ENCODE assay signal across 1 cellular context in genomic region chr2:69164379-69164778, GRCh38.
TF ChIP-seq lines count a peak whose summit lies in the region.

No MANE protein-coding gene starts in this region.

TF ChIP-seq in HepG2, 621 proteins besides CTCF, POLR2A, EP300 and RAD21 (continued from another document):
- no peak for TF ChIP-seq ZNF576 (CRISPR knock-in tag; IDR thresholded peaks at IDR 0.05)
- TF ChIP-seq MTA3 (CRISPR knock-in tag; IDR thresholded peaks at IDR 0.05) = no peak
- no peak for TF ChIP-seq ZNF383 (CRISPR knock-in tag; IDR thresholded peaks at IDR 0.05; ENCODE audit: borderline replicate concordance)
- no peak for TF ChIP-seq PAF1 (CRISPR knock-in tag; IDR thresholded peaks at IDR 0.05)
- no peak for TF ChIP-seq TRIM22 (IDR thresholded peaks at IDR 0.05)
TF ChIP-seq in HepG2: peak in this region for 0.
